Comparison of ENCODE assay signal across 8 cellular contexts in genomic region chr1:151371744-151372410, GRCh38.
DNase-seq lines count a peak whose midpoint lies in the region; ATAC-seq, FAIRE-seq and TF ChIP-seq lines count a peak whose summit lies in the region.

No MANE protein-coding gene starts in this region.

- no peak overlapping the region for H3K4me3 ChIP-seq in RWPE2 (ENCODE audit: severe bottlenecking)

- no peak overlapping the region for H3K27ac ChIP-seq in RWPE2 (ENCODE audit: poor library complexity, severe bottlenecking)

- intact Hi-C loops in head of caudate nucleus (cut with DNase I): no loop called here

- no peaks in the 10 kb centered on the region for H3K9me3 ChIP-seq in RWPE2 (ENCODE audit: severe bottlenecking)

- ATAC-seq in RWPE2 (ENCODE audit: low read depth): peak; percentile 27; the same call in 2 of the 3 replicates
- no peak for ATAC-seq in HG02610 (IDR thresholded peaks at IDR 0.05; ENCODE audit: unreplicated experiment)
- ATAC-seq in HG03460 (IDR thresholded peaks at IDR 0.05; ENCODE audit: unreplicated experiment): no peak

- FAIRE-seq in GM19239 (lab: Jason Lieb, UNC): no peak

- DNase-seq in HK-2 (ENCODE audit: unreplicated experiment) (peak; percentile 47), RWPE2 (ENCODE audit: low spot score) (no peak), head of caudate nucleus (peak in 29 of 42 donors; percentile 10 to 67 (median 38)), putamen (ENCODE audit: low spot score) (peak; percentile 70), GM19239 (ENCODE audit: insufficient read length, low spot score) (no peak), NCI-H1436 treated with DMSO at 0.1 percent for 48 hours (lab: John Stamatoyannopoulos, UW) (no peak)

- no peaks in the 10 kb centered on the region for H3K27me3 ChIP-seq in RWPE2 (ENCODE audit: insufficient read depth, poor library complexity, severe bottlenecking)

- H3K4me1 ChIP-seq in RWPE2 (ENCODE audit: insufficient read depth, poor library complexity, severe bottlenecking): no peaks in the 10 kb centered on the region

- no peak for TF ChIP-seq CTCF in RWPE2 (IDR thresholded peaks at IDR 0.05; ENCODE audit: poor library complexity, severe bottlenecking)

- H3K36me3 ChIP-seq in RWPE2 (ENCODE audit: low read depth): no peaks in the 10 kb centered on the region

Comparison
In these comparisons a context has a peak if more than half of its experiments do, and no peak if none do; other contexts are left out.
1. DNase-seq: peak in HK-2 (single experiment), head of caudate nucleus (29 of 42) and putamen (single experiment); none in RWPE2 (single experiment), GM19239 (single experiment) and NCI-H1436 treated with DMSO at 0.1 percent for 48 hours (single experiment).